In genomic region chr3:5006755-5007202, GRCh38 we compare ENCODE assay signal across 8 cellular contexts. TPM values are rescaled to one million over a fixed set of nuclear protein-coding genes. Genes with fewer than 3 reads are reported as not detected.
DNase-seq lines count a peak whose midpoint lies in the region; ATAC-seq, FAIRE-seq and TF ChIP-seq lines count a peak whose summit lies in the region.

No MANE protein-coding gene starts in this region.

- H3K27me3 Mint-ChIP-seq in activated naive CD8-positive, alpha-beta T cell = peaks cover 1% of the 10 kb centered on the region

- H3K27ac ChIP-seq in Peyer's patch (peak overlapping the region in 1 of 4 donors; percentile 46), kidney (ENCODE audit: low read depth in 2 of 2, low read length in 2 of 2) (no peak overlapping the region)

- FAIRE-seq in GM12891 (lab: Jason Lieb, UNC) = peak; percentile 72
- FAIRE-seq in kidney (lab: Jason Lieb, UNC) = no peak

- H3K9me3 Mint-ChIP-seq in activated naive CD8-positive, alpha-beta T cell (ENCODE audit: low read depth) = no peaks in the 10 kb centered on the region

- H3K36me3 ChIP-seq in Peyer's patch (no peaks in the 10 kb centered on the region), kidney (ENCODE audit: control insufficient read depth in 1 of 2, insufficient read depth in 2 of 2, low read length in 2 of 2) (no peaks in the 10 kb centered on the region)

- H3K27me3 ChIP-seq in Peyer's patch = no peaks in the 10 kb centered on the region

- H3K27ac Mint-ChIP-seq in activated naive CD8-positive, alpha-beta T cell = peak overlapping the region; percentile 56

- TF ChIP-seq POLR2A in GM12891 (IDR thresholded peaks at IDR 0.05; ENCODE audit: low read depth, low read length) (peak; percentile 82), Peyer's patch (IDR thresholded peaks at IDR 0.05) (no peak)

- H3K9me3 ChIP-seq in Peyer's patch = no peaks in the 10 kb centered on the region
- H3K9me3 ChIP-seq in kidney (ENCODE audit: control insufficient read depth in 1 of 2, low read length in 2 of 2) = no peaks in the 10 kb centered on the region

- H3K9ac ChIP-seq in kidney (ENCODE audit: low read length in 2 of 2) = no peak overlapping the region

- intact Hi-C loops in kidney (cut with DNase I) = no loop called here

- H3K4me1 ChIP-seq in Peyer's patch (peaks cover 0 to 24% (median 15%) of the 10 kb centered on the region in 4 donors), kidney (ENCODE audit: control insufficient read depth in 1 of 2, insufficient read depth in 1 of 2, low read depth in 1 of 2, low read length in 2 of 2) (no peaks in the 10 kb centered on the region)

- H3K4me1 Mint-ChIP-seq in activated naive CD8-positive, alpha-beta T cell (ENCODE audit: low read depth) = peaks cover 34% of the 10 kb centered on the region

- H3K4me3 Mint-ChIP-seq in activated naive CD8-positive, alpha-beta T cell = peak overlapping the region; percentile 55

- no peaks in the 10 kb centered on the region for H3K36me3 Mint-ChIP-seq in activated naive CD8-positive, alpha-beta T cell

- no peak for TF ChIP-seq CTCF in Peyer's patch (IDR thresholded peaks at IDR 0.05)
- TF ChIP-seq CTCF in kidney (IDR thresholded peaks at IDR 0.05; ENCODE audit: borderline replicate concordance, extremely low read depth, insufficient read depth) = no peak

- ATAC-seq in GM21619 (IDR thresholded peaks at IDR 0.05; ENCODE audit: unreplicated experiment) = peak; percentile 59

- H3K4me3 ChIP-seq in Peyer's patch (no peak overlapping the region), kidney (ENCODE audit: low read length in 2 of 2) (no peak overlapping the region)

- DNase-seq in GM12891 (ENCODE audit: insufficient read length, low spot score) (peak; percentile 43), Peyer's patch (peak in 2 of 3 donors; percentile 64), kidney (no peak), iPS-NIHi11 (ENCODE audit: low spot score) (no peak), NCI-H146 (lab: John Stamatoyannopoulos, UW) (no peak)
- peak; percentile 77 for DNase-seq in stimulated activated CD4-positive, alpha-beta T cell treated with anti-CD3 and anti-CD28 coated beads, Interleukin-4, amount 100 ng/mL, for 24 hours

TF ChIP-seq in GM12891, 5 proteins besides CTCF, POLR2A, EP300 and RAD21:
- TF ChIP-seq PAX5 (IDR thresholded peaks at IDR 0.05; ENCODE audit: insufficient read depth, low read length, severe bottlenecking) (peak; percentile 30), SPI1 (IDR thresholded peaks at IDR 0.05; ENCODE audit: low read depth, low read length) (peak; percentile 63), POU2F2 (IDR thresholded peaks at IDR 0.05; ENCODE audit: low read depth, low read length) (peak; percentile 73; the same call in 1 of the 2 replicates), POLR2AphosphoS5 (IDR thresholded peaks at IDR 0.05; ENCODE audit: low read depth, low read length) (peak; percentile 71; the same call in 1 of the 2 replicates), TAF1 (IDR thresholded peaks at IDR 0.05; ENCODE audit: low read depth, low read length) (peak; percentile 65)

RNA-seq across cellular contexts. Expression of gene BHLHE40, which starts 27.5 kb away (rescaled TPM):
- polyA plus RNA-seq in GM12891 (2012; ENCODE audit: low read depth, missing spikeins) = 101 TPM
- total RNA-seq in Peyer's patch (10 to 100 TPM; 20.3 to 78.4 (median 44.3) TPM), kidney (147 TPM)
- 39.4 TPM for polyA plus RNA-seq in kidney (ENCODE audit: insufficient read depth, low read depth, low replicate concordance)

Comparison
In these comparisons a context has a peak if more than half of its experiments do, and no peak if none do; other contexts are left out.
1. DNase-seq: peak in GM12891 (single experiment), Peyer's patch (2 of 3) and stimulated activated CD4-positive, alpha-beta T cell treated with anti-CD3 and anti-CD28 coated beads, Interleukin-4, amount 100 ng/mL, for 24 hours (single experiment); none in kidney (single experiment), iPS-NIHi11 (single experiment) and NCI-H146 (single experiment).